Comparison of ENCODE assay signal across 1 cellular context in the genomic region with DNA sequence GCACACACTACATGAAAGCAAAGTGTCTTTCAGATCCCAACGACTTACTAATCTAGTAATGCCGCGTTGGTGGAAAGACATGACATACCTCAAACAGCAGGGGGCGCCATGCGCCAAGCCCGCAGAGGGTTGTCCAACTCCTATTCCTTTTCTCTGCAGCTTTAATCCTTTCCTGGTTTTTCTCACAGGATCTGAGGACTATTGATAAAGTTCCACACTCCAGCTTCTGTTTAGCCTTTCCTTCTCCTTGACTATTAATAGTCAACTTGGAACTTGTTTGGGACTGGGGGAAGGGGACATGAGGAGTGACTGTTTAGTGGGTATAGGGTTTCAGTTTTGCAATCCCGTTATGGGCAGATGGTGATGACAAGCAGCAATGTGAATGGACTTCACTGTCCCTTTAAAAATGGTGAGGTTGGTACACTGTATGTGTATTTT.
TF ChIP-seq lines count a peak whose summit lies in the region.

No MANE protein-coding gene starts in this region.

TF ChIP-seq in K562, 482 proteins besides CTCF, POLR2A, EP300 and RAD21 (continued from another document and continues in another):
- TF ChIP-seq MBD1 (CRISPR knock-in tag; IDR thresholded peaks at IDR 0.05) (no peak), NR4A1 (CRISPR knock-in tag; IDR thresholded peaks at IDR 0.05) (no peak), NR4A1 (tag; IDR thresholded peaks at IDR 0.05) (no peak), ZNF695 (CRISPR knock-in tag; IDR thresholded peaks at IDR 0.05) (no peak), PYGO2 (tag; IDR thresholded peaks at IDR 0.05) (no peak), ZNF696 (CRISPR knock-in tag; conservative IDR thresholded peaks at IDR 0.05) (no peak), MAZ (CRISPR knock-in tag; conservative IDR thresholded peaks at IDR 0.05 in 1 of 2, IDR thresholded peaks at IDR 0.05 in 1 of 2) (no peak; a peak in 1 of 4 replicates), KLF16 (IDR thresholded peaks at IDR 0.05) (0 out of 2 replicates have a peak, but pooled peaks have one; percentile 40), ILK (tag; IDR thresholded peaks at IDR 0.05; ENCODE audit: borderline replicate concordance, low read depth) (no peak), NCOR1 (IDR thresholded peaks at IDR 0.05) (no peak), ZNF143 (CRISPR knock-in tag; IDR thresholded peaks at IDR 0.05) (no peak), TCFL5 (CRISPR knock-in tag; conservative IDR thresholded peaks at IDR 0.05) (no peak), SFPQ (IDR thresholded peaks at IDR 0.05; ENCODE audit: low read depth, low read length) (no peak), JUND (IDR thresholded peaks at IDR 0.05; ENCODE audit: borderline replicate concordance, low read depth, low read length) (peak; percentile 36; the same call in 1 of the 2 replicates), JUND (tag; IDR thresholded peaks at IDR 0.05; ENCODE audit: borderline replicate concordance, low read depth, low read length) (no peak), RBM14 (IDR thresholded peaks at IDR 0.05; ENCODE audit: borderline replicate concordance, insufficient read depth, low read depth, low read length) (no peak), RBFOX2 (IDR thresholded peaks at IDR 0.05; ENCODE audit: low read depth, low read length) (no peak), RUNX1 (IDR thresholded peaks at IDR 0.05; ENCODE audit: low read depth) (no peak), CBFA2T2 (conservative IDR thresholded peaks at IDR 0.05) (no peak), ZNF77 (CRISPR knock-in tag; IDR thresholded peaks at IDR 0.05) (no peak), NUFIP1 (IDR thresholded peaks at IDR 0.05; ENCODE audit: partially characterized antibody) (no peak), STAG1 (CRISPR knock-in tag; IDR thresholded peaks at IDR 0.05; ENCODE audit: borderline replicate concordance) (peak; percentile 61; the same call in 1 of the 2 replicates), DPF2 (IDR thresholded peaks at IDR 0.05) (no peak), HMG20B (CRISPR knock-in tag; IDR thresholded peaks at IDR 0.05) (no peak), ZNF184 (CRISPR knock-in tag; IDR thresholded peaks at IDR 0.05) (no peak), EZH2 (IDR thresholded peaks at IDR 0.05; ENCODE audit: borderline replicate concordance, low read depth, low read length) (peak; percentile 53; the same call in 1 of the 2 replicates), ZSCAN32 (CRISPR knock-in tag; IDR thresholded peaks at IDR 0.05) (no peak), TEAD4 (IDR thresholded peaks at IDR 0.05; ENCODE audit: low read length) (0 out of 2 replicates have a peak, but pooled peaks have one; percentile 14), TEAD4 (CRISPR knock-in tag; IDR thresholded peaks at IDR 0.05; ENCODE audit: borderline replicate concordance) (no peak), GATA2 (CRISPR knock-in tag; IDR thresholded peaks at IDR 0.05) (no peak), MYC (IDR thresholded peaks at IDR 0.05; ENCODE audit: low read depth, low read length) (0 out of 2 replicates have a peak, but pooled peaks have one; percentile 25), MYC (CRISPR knock-in tag; IDR thresholded peaks at IDR 0.05; ENCODE audit: borderline replicate concordance, low read depth) (no peak), ERF (CRISPR knock-in tag; IDR thresholded peaks at IDR 0.05) (0 out of 2 replicates have a peak, but pooled peaks have one; percentile 12), CBFB (CRISPR knock-in tag; IDR thresholded peaks at IDR 0.05) (no peak), YY1 (IDR thresholded peaks at IDR 0.05; ENCODE audit: borderline replicate concordance in 1 of 3, control insufficient read depth in 1 of 3, extremely low read depth in 1 of 3, insufficient read depth in 3 of 3, insufficient read length in 1 of 3, insufficient replicate concordance in 2 of 3, low read depth in 1 of 3, low read length in 2 of 3) (peak in 1 of 3 experiments; percentile 25), ZNF586 (CRISPR knock-in tag; conservative IDR thresholded peaks at IDR 0.05) (no peak), ZNF445 (CRISPR knock-in tag; IDR thresholded peaks at IDR 0.05; ENCODE audit: low read depth) (no peak), SLC30A9 (CRISPR knock-in tag; IDR thresholded peaks at IDR 0.05) (no peak), POLR2AphosphoS5 (IDR thresholded peaks at IDR 0.05; ENCODE audit: control insufficient read depth, insufficient read depth, low read depth, low read length) (no peak), MITF (IDR thresholded peaks at IDR 0.05) (no peak), HDGF (IDR thresholded peaks at IDR 0.05) (no peak), XRCC4 (IDR thresholded peaks at IDR 0.05; ENCODE audit: extremely low read depth, insufficient read depth, insufficient read length) (no peak), CEBPB (tag; IDR thresholded peaks at IDR 0.05) (peak; percentile 67), CXXC5 (CRISPR knock-in tag; IDR thresholded peaks at IDR 0.05) (peak; percentile 32; the same call in 1 of the 2 replicates), ZNF124 (CRISPR knock-in tag; IDR thresholded peaks at IDR 0.05) (no peak), L3MBTL2 (IDR thresholded peaks at IDR 0.05) (0 out of 2 replicates have a peak, but pooled peaks have one; percentile 18), ARID2 (IDR thresholded peaks at IDR 0.05) (peak; percentile 66; the same call in 1 of the 2 replicates), ZNF764 (CRISPR knock-in tag; IDR thresholded peaks at IDR 0.05; ENCODE audit: low read depth) (no peak), NEUROD1 (IDR thresholded peaks at IDR 0.05; ENCODE audit: borderline replicate concordance, low read depth, low read length, partially characterized antibody) (no peak), CREB3 (tag; conservative IDR thresholded peaks at IDR 0.05; ENCODE audit: low read depth) (no peak), GABPB2 (CRISPR knock-in tag; conservative IDR thresholded peaks at IDR 0.05) (no peak), CC2D1A (IDR thresholded peaks at IDR 0.05) (0 out of 2 replicates have a peak, but pooled peaks have one; percentile 44), KAT2B (IDR thresholded peaks at IDR 0.05; ENCODE audit: low read depth, low read length) (no peak), SAP30 (IDR thresholded peaks at IDR 0.05; ENCODE audit: borderline replicate concordance, insufficient read depth, low read depth, low read length, poor library complexity, severe bottlenecking) (no peak), MTA1 (IDR thresholded peaks at IDR 0.05; ENCODE audit: borderline replicate concordance) (no peak), ZNF655 (CRISPR knock-in tag; IDR thresholded peaks at IDR 0.05) (no peak), ARNT (IDR thresholded peaks at IDR 0.05) (0 out of 4 replicates have a peak, but pooled peaks of 1 of the 2 experiments have one; percentile 31), MCM7 (IDR thresholded peaks at IDR 0.05) (no peak), NR1H2 (CRISPR knock-in tag; IDR thresholded peaks at IDR 0.05) (no peak), ZNF140 (CRISPR knock-in tag; IDR thresholded peaks at IDR 0.05) (no peak), XRCC5 (IDR thresholded peaks at IDR 0.05; ENCODE audit: low read depth, low read length) (0 out of 2 replicates have a peak, but pooled peaks have one; percentile 49), ZBTB1 (CRISPR knock-in tag; IDR thresholded peaks at IDR 0.05; ENCODE audit: borderline replicate concordance, low read depth) (no peak), ZNF354B (CRISPR knock-in tag; IDR thresholded peaks at IDR 0.05) (no peak)
- TF ChIP-seq, protein P1, sequence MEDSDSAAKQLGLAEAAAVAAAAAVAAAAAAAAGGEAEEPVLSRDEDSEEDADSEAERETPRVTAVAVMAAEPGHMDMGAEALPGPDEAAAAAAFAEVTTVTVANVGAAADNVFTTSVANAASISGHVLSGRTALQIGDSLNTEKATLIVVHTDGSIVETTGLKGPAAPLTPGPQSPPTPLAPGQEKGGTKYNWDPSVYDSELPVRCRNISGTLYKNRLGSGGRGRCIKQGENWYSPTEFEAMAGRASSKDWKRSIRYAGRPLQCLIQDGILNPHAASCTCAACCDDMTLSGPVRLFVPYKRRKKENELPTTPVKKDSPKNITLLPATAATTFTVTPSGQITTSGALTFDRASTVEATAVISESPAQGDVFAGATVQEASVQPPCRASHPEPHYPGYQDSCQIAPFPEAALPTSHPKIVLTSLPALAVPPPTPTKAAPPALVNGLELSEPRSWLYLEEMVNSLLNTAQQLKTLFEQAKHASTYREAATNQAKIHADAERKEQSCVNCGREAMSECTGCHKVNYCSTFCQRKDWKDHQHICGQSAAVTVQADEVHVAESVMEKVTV (CRISPR knock-in tag; IDR thresholded peaks at IDR 0.05): peak; percentile 96
- TF ChIP-seq, protein P2, sequence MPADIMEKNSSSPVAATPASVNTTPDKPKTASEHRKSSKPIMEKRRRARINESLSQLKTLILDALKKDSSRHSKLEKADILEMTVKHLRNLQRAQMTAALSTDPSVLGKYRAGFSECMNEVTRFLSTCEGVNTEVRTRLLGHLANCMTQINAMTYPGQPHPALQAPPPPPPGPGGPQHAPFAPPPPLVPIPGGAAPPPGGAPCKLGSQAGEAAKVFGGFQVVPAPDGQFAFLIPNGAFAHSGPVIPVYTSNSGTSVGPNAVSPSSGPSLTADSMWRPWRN (IDR thresholded peaks at IDR 0.05; ENCODE audit: low read depth): no peak
- TF ChIP-seq, protein P3, sequence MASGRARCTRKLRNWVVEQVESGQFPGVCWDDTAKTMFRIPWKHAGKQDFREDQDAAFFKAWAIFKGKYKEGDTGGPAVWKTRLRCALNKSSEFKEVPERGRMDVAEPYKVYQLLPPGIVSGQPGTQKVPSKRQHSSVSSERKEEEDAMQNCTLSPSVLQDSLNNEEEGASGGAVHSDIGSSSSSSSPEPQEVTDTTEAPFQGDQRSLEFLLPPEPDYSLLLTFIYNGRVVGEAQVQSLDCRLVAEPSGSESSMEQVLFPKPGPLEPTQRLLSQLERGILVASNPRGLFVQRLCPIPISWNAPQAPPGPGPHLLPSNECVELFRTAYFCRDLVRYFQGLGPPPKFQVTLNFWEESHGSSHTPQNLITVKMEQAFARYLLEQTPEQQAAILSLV (tag; IDR thresholded peaks at IDR 0.05): no peak
- TF ChIP-seq, protein P4, sequence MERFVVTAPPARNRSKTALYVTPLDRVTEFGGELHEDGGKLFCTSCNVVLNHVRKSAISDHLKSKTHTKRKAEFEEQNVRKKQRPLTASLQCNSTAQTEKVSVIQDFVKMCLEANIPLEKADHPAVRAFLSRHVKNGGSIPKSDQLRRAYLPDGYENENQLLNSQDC (CRISPR knock-in tag; IDR thresholded peaks at IDR 0.05): no peak
